In the genomic region with DNA sequence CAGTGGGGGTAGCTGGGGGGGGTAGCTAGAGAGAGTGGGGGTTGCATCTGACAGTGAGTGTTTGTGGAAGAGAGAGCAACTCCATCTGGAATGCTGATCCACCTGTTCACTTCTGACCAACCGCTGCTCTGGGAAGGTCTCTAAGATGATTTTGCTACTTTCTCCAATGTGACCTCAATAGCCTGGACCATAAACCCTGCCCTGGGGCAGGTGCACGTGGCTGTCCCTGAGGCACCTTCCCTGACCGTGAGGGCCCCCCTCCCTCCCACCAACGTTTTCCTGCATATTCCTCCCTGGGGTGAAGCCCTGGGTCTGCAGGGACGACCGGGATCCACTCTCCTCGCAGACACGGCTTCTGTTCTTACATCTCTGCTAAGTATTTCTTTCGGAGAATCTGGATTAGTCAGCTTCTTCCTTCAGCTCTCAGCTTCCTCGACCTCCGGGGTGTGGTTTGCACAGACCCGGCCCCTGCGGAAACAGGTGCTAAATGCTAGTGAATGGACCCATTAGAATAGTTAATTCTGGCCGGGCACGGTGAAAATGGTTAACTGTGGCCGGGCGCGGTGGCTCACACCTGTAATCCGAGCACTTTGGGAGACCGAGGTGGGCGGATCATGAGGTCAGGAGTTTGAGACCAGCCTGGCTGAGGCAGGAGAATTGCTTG, we compare ENCODE assay signal across 16 cellular contexts. TPM values are rescaled to one million over a fixed set of nuclear protein-coding genes. Genes with fewer than 3 reads are reported as not detected.
DNase-seq lines count a peak whose midpoint lies in the region.
"Had no signal": no experiment of that assay in that cellular context is flagged by ENCODE, and none has a peak within 500 bp of the region (broad histone marks: within the 10 kb centered on the region; RNA-seq: fewer than 3 reads in every experiment).

No MANE protein-coding gene starts in this region.

- no peak overlapping the region for H2BK120ac ChIP-seq in trophoblast cell (ENCODE audit: insufficient read depth, low read length, poor library complexity)

- no peaks in the 10 kb centered on the region for H3K36me3 Mint-ChIP-seq in activated CD4-positive, alpha-beta T cell treated with anti-CD3 and anti-CD28 coated beads, Interleukin-2, amount 10 ng/mL, durations not matched to agents 24 days and 14 days (ENCODE audit: low read depth)
- H3K36me3 Mint-ChIP-seq in dendritic cell treated with granulocyte-macrophage colony-stimulating factor and Interleukin-4, amounts not matched to agents 40 ng/mL and 50 ng/mL, for 4 days (ENCODE audit: low read depth): peaks cover 1% of the 10 kb centered on the region
- no peaks in the 10 kb centered on the region for H3K36me3 Mint-ChIP-seq in activated T-helper 1 cell treated with anti-CD3 and anti-CD28 coated beads, Interleukin-12 subunit alpha, Interleukin-12 subunit beta, Interleukin-2, Interleukin-4 antibody, amounts not matched to agents 30 ng/mL and 10 ng/mL and 1 ng/mL, durations not matched to agents 14 hours and 24 hours and 36 hours (ENCODE audit: low read depth)

- H3K36me3 ChIP-seq in trophoblast cell (ENCODE audit: control insufficient read depth in 1 of 2, insufficient read depth in 2 of 2, low read length in 2 of 2): no peaks in the 10 kb centered on the region
- H3K36me3 ChIP-seq: ascending aorta, pancreas, thoracic aorta had no signal

- H3K14ac ChIP-seq in trophoblast cell (ENCODE audit: low read length): no peak overlapping the region

- intact Hi-C loops in activated CD4-positive, alpha-beta T cell treated with anti-CD3 and anti-CD28 coated beads, Interleukin-2, amount 10 ng/mL, durations not matched to agents 24 days and 14 days (cut with micrococcal nuclease): no loop called here
- intact Hi-C loops in dendritic cell treated with granulocyte-macrophage colony-stimulating factor and Interleukin-4, amounts not matched to agents 40 ng/mL and 50 ng/mL, for 4 days (cut with micrococcal nuclease): no loop called here
- intact Hi-C loops in activated T-helper 1 cell treated with anti-CD3 and anti-CD28 coated beads, Interleukin-12 subunit alpha, Interleukin-12 subunit beta, Interleukin-2, Interleukin-4 antibody, amounts not matched to agents 30 ng/mL and 10 ng/mL and 1 ng/mL, durations not matched to agents 14 hours and 24 hours and 36 hours (cut with micrococcal nuclease): no loop called here

- H3K18ac ChIP-seq in trophoblast cell (ENCODE audit: low read length): no peak overlapping the region

- H4K8ac ChIP-seq in trophoblast cell (ENCODE audit: low read depth, low read length): no peak overlapping the region

- H3K79me1 ChIP-seq in trophoblast cell (ENCODE audit: low read length): peaks cover 15% of the 10 kb centered on the region

- no peaks in the 10 kb centered on the region for H3K4me1 Mint-ChIP-seq in activated CD4-positive, alpha-beta T cell treated with anti-CD3 and anti-CD28 coated beads, Interleukin-2, amount 10 ng/mL, durations not matched to agents 24 days and 14 days
- peaks cover 12% of the 10 kb centered on the region for H3K4me1 Mint-ChIP-seq in dendritic cell treated with granulocyte-macrophage colony-stimulating factor and Interleukin-4, amounts not matched to agents 40 ng/mL and 50 ng/mL, for 4 days (ENCODE audit: low read depth)
- no peaks in the 10 kb centered on the region for H3K4me1 Mint-ChIP-seq in activated T-helper 1 cell treated with anti-CD3 and anti-CD28 coated beads, Interleukin-12 subunit alpha, Interleukin-12 subunit beta, Interleukin-2, Interleukin-4 antibody, amounts not matched to agents 30 ng/mL and 10 ng/mL and 1 ng/mL, durations not matched to agents 14 hours and 24 hours and 36 hours (ENCODE audit: low read depth)

- peaks cover 3% of the 10 kb centered on the region for H3K9me3 ChIP-seq in trophoblast cell (ENCODE audit: insufficient read depth, low read depth, low read length)
- H3K9me3 ChIP-seq: ascending aorta, pancreas, thoracic aorta had no signal

- WGBS in trophoblast cell (ENCODE audit: extremely low coverage, insufficient coverage, insufficient read length): no CpG with 5 or more reads among the region's 21 CpGs

- H3K4me1 ChIP-seq in trophoblast cell (ENCODE audit: control insufficient read depth in 1 of 2, insufficient read depth in 2 of 2, low read length in 2 of 2): peaks cover 11 to 14% of the 10 kb centered on the region in 2 experiments
- H3K4me1 ChIP-seq: ascending aorta had no signal

- no peak overlapping the region for H3K4me2 ChIP-seq in trophoblast cell (ENCODE audit: low read length)

- no peaks in the 10 kb centered on the region for H3K9me3 Mint-ChIP-seq in activated CD4-positive, alpha-beta T cell treated with anti-CD3 and anti-CD28 coated beads, Interleukin-2, amount 10 ng/mL, durations not matched to agents 24 days and 14 days
- H3K9me3 Mint-ChIP-seq in dendritic cell treated with granulocyte-macrophage colony-stimulating factor and Interleukin-4, amounts not matched to agents 40 ng/mL and 50 ng/mL, for 4 days: no peaks in the 10 kb centered on the region
- H3K9me3 Mint-ChIP-seq in activated T-helper 1 cell treated with anti-CD3 and anti-CD28 coated beads, Interleukin-12 subunit alpha, Interleukin-12 subunit beta, Interleukin-2, Interleukin-4 antibody, amounts not matched to agents 30 ng/mL and 10 ng/mL and 1 ng/mL, durations not matched to agents 14 hours and 24 hours and 36 hours: no peaks in the 10 kb centered on the region

- peaks cover 3% of the 10 kb centered on the region for H3K79me2 ChIP-seq in trophoblast cell (ENCODE audit: control insufficient read depth, insufficient read depth, low read length, poor library complexity)

- no peak overlapping the region for H3K4ac ChIP-seq in trophoblast cell (ENCODE audit: low read depth, low read length)

- peak overlapping the region; percentile 37 for H4K91ac ChIP-seq in trophoblast cell (ENCODE audit: low read depth, low read length)

- no peak overlapping the region for H2AFZ ChIP-seq in trophoblast cell (ENCODE audit: insufficient read depth, low read length, poor library complexity)

- peak; percentile 53 for DNase-seq in activated CD4-positive, alpha-beta T cell treated with anti-CD3 and anti-CD28 coated beads, Interleukin-2, amount 10 ng/mL, durations not matched to agents 24 days and 14 days
- DNase-seq in activated CD4-positive, alpha-beta T cell treated with anti-CD3 and anti-CD28 coated beads for 48 hours: no peak
- DNase-seq in KBM-7: peak; percentile 89
- no peak for DNase-seq in trophoblast cell
- no peak for DNase-seq in activated T-helper 1 cell treated with anti-CD3 and anti-CD28 coated beads, Interleukin-12 subunit alpha, Interleukin-12 subunit beta, Interleukin-2, Interleukin-4 antibody, amounts not matched to agents 30 ng/mL and 10 ng/mL and 1 ng/mL, durations not matched to agents 14 hours and 24 hours and 36 hours (ENCODE audit: low spot score)
- no peak for DNase-seq in NCI-H1930 (lab: John Stamatoyannopoulos, UW)
- no peak for DNase-seq in activated CD4-positive, alpha-beta T cell treated with anti-CD3 and anti-CD28 coated beads, Interleukin-2, amount 50 U/mL, for 4 hours
- DNase-seq: activated T-cell treated with anti-CD3 and anti-CD28 coated beads, Interleukin-2, amount 50 U/mL, for 1 hour; Kasumi-1; NCI-H1694 treated with DMSO at 0.1 percent for 48 hours; SHP77 treated with DMSO at 0.1 percent for 48 hours had no signal

- in situ Hi-C loops in KBM-7 (cut with MboI; ENCODE audit: low pct_unique_long_range_greater_than_20kb, low sequenced_read_pairs): no loop called here

- no peak overlapping the region for H3K9ac ChIP-seq in trophoblast cell (ENCODE audit: low read length)

- H3K4me3 ChIP-seq in trophoblast cell (ENCODE audit: low read depth, low read length): no peak overlapping the region
- H3K4me3 ChIP-seq: ascending aorta, dorsolateral prefrontal cortex, pancreas, thoracic aorta had no signal

- H3K4me3 Mint-ChIP-seq in activated CD4-positive, alpha-beta T cell treated with anti-CD3 and anti-CD28 coated beads, Interleukin-2, amount 10 ng/mL, durations not matched to agents 24 days and 14 days: no peak overlapping the region
- peak overlapping the region; percentile 13 for H3K4me3 Mint-ChIP-seq in dendritic cell treated with granulocyte-macrophage colony-stimulating factor and Interleukin-4, amounts not matched to agents 40 ng/mL and 50 ng/mL, for 4 days
- H3K4me3 Mint-ChIP-seq in activated T-helper 1 cell treated with anti-CD3 and anti-CD28 coated beads, Interleukin-12 subunit alpha, Interleukin-12 subunit beta, Interleukin-2, Interleukin-4 antibody, amounts not matched to agents 30 ng/mL and 10 ng/mL and 1 ng/mL, durations not matched to agents 14 hours and 24 hours and 36 hours: no peak overlapping the region

- no peak overlapping the region for H3K23ac ChIP-seq in trophoblast cell (ENCODE audit: low read length)

- no peak overlapping the region for H2BK12ac ChIP-seq in trophoblast cell (ENCODE audit: low read length)

- peak overlapping the region; percentile 13 for H3K27ac ChIP-seq in trophoblast cell (ENCODE audit: low read depth, low read length)
- H3K27ac ChIP-seq: ascending aorta, dorsolateral prefrontal cortex, pancreas, thoracic aorta had no signal

- no peak overlapping the region for H3K27ac Mint-ChIP-seq in activated CD4-positive, alpha-beta T cell treated with anti-CD3 and anti-CD28 coated beads, Interleukin-2, amount 10 ng/mL, durations not matched to agents 24 days and 14 days
- no peak overlapping the region for H3K27ac Mint-ChIP-seq in dendritic cell treated with granulocyte-macrophage colony-stimulating factor and Interleukin-4, amounts not matched to agents 40 ng/mL and 50 ng/mL, for 4 days
- no peak overlapping the region for H3K27ac Mint-ChIP-seq in activated T-helper 1 cell treated with anti-CD3 and anti-CD28 coated beads, Interleukin-12 subunit alpha, Interleukin-12 subunit beta, Interleukin-2, Interleukin-4 antibody, amounts not matched to agents 30 ng/mL and 10 ng/mL and 1 ng/mL, durations not matched to agents 14 hours and 24 hours and 36 hours

- H2BK5ac ChIP-seq in trophoblast cell (ENCODE audit: low read depth, low read length, poor library complexity): no peak overlapping the region

- no peaks in the 10 kb centered on the region for H3K27me3 ChIP-seq in trophoblast cell (ENCODE audit: insufficient read depth, low read length)
- H3K27me3 ChIP-seq: ascending aorta, pancreas had no signal

- H4K12ac ChIP-seq in trophoblast cell (ENCODE audit: low read depth, low read length): no peak overlapping the region

- no peaks in the 10 kb centered on the region for H3K27me3 Mint-ChIP-seq in activated CD4-positive, alpha-beta T cell treated with anti-CD3 and anti-CD28 coated beads, Interleukin-2, amount 10 ng/mL, durations not matched to agents 24 days and 14 days
- H3K27me3 Mint-ChIP-seq in dendritic cell treated with granulocyte-macrophage colony-stimulating factor and Interleukin-4, amounts not matched to agents 40 ng/mL and 50 ng/mL, for 4 days: peaks cover 1% of the 10 kb centered on the region
- H3K27me3 Mint-ChIP-seq in activated T-helper 1 cell treated with anti-CD3 and anti-CD28 coated beads, Interleukin-12 subunit alpha, Interleukin-12 subunit beta, Interleukin-2, Interleukin-4 antibody, amounts not matched to agents 30 ng/mL and 10 ng/mL and 1 ng/mL, durations not matched to agents 14 hours and 24 hours and 36 hours (ENCODE audit: insufficient read depth): no peaks in the 10 kb centered on the region

- no peak overlapping the region for H2AK5ac ChIP-seq in trophoblast cell (ENCODE audit: low read length)

RNA-seq across cellular contexts. Expression of a gene that starts 21.4 kb away (rescaled TPM):
- total RNA-seq in activated CD4-positive, alpha-beta T cell treated with anti-CD3 and anti-CD28 coated beads, Interleukin-2, amount 10 ng/mL, durations not matched to agents 24 days and 14 days: 66.0 and 68.7 TPM in 2 replicates
- 50.3 and 51.6 TPM in 2 replicates for polyA plus RNA-seq in trophoblast cell (2013)
- total RNA-seq in activated T-helper 1 cell treated with anti-CD3 and anti-CD28 coated beads, Interleukin-12 subunit alpha, Interleukin-12 subunit beta, Interleukin-2, Interleukin-4 antibody, amounts not matched to agents 30 ng/mL and 10 ng/mL and 1 ng/mL, durations not matched to agents 14 hours and 24 hours and 36 hours: 53.3 and 55.0 TPM in 2 replicates

RNA-seq across cellular contexts. Expression of a gene that starts 58.8 kb away (rescaled TPM):
- 66.3 and 70.5 TPM in 2 replicates for total RNA-seq in activated CD4-positive, alpha-beta T cell treated with anti-CD3 and anti-CD28 coated beads, Interleukin-2, amount 10 ng/mL, durations not matched to agents 24 days and 14 days
- 30.2 and 30.6 TPM in 2 replicates for polyA plus RNA-seq in trophoblast cell (2013)
- 68.3 and 69.5 TPM in 2 replicates for total RNA-seq in activated T-helper 1 cell treated with anti-CD3 and anti-CD28 coated beads, Interleukin-12 subunit alpha, Interleukin-12 subunit beta, Interleukin-2, Interleukin-4 antibody, amounts not matched to agents 30 ng/mL and 10 ng/mL and 1 ng/mL, durations not matched to agents 14 hours and 24 hours and 36 hours

Comparison
In these comparisons a context has a peak if more than half of its experiments do, and no peak if none do; other contexts are left out.
1. DNase-seq: peak in activated CD4-positive, alpha-beta T cell treated with anti-CD3 and anti-CD28 coated beads, Interleukin-2, amount 10 ng/mL, durations not matched to agents 24 days and 14 days (single experiment) and KBM-7 (single experiment); none in activated CD4-positive, alpha-beta T cell treated with anti-CD3 and anti-CD28 coated beads for 48 hours (single experiment), trophoblast cell (0 of 2), activated T-helper 1 cell treated with anti-CD3 and anti-CD28 coated beads, Interleukin-12 subunit alpha, Interleukin-12 subunit beta, Interleukin-2, Interleukin-4 antibody, amounts not matched to agents 30 ng/mL and 10 ng/mL and 1 ng/mL, durations not matched to agents 14 hours and 24 hours and 36 hours (single experiment), NCI-H1930 (0 of 2) and activated CD4-positive, alpha-beta T cell treated with anti-CD3 and anti-CD28 coated beads, Interleukin-2, amount 50 U/mL, for 4 hours (0 of 2).